20 cellular contexts compared by ENCODE assay signal in genomic region chr9:115099891-115100290, GRCh38. TPM values are rescaled to one million over a fixed set of nuclear protein-coding genes. Genes with fewer than 3 reads are reported as not detected.
DNase-seq lines count a peak whose midpoint lies in the region; ATAC-seq and TF ChIP-seq lines count a peak whose summit lies in the region.
"Had no signal": no experiment of that assay in that cellular context is flagged by ENCODE, and none has a peak within 500 bp of the region (broad histone marks: within the 10 kb centered on the region; RNA-seq: fewer than 3 reads in every experiment).

No MANE protein-coding gene starts in this region.

- no peak overlapping the region for H3K27ac Mint-ChIP-seq in activated T-helper 2 cell treated with anti-CD3 and anti-CD28 coated beads, Interferon-gamma antibody, Interleukin-2, Interleukin-4, amounts not matched to agents 10 μg/mL and 5 μg/mL and 100 μg/mL, durations not matched to agents 14 hours and 24 hours and 36 hours
- H3K27ac Mint-ChIP-seq: CD8-positive, alpha-beta T cell; dendritic cell treated with granulocyte-macrophage colony-stimulating factor and Interleukin-4, amounts not matched to agents 40 ng/mL and 50 ng/mL, for 4 days; T-helper 2 cell treated with Interferon-gamma antibody and Interleukin-4, amounts not matched to agents 5 μg/mL and 100 μg/mL, for 36 hours had no signal

- H3K36me3 ChIP-seq in SK-N-SH (replicated peaks in 1 of 2; ENCODE audit: control insufficient read depth in 1 of 2, insufficient read depth in 2 of 2, low read length in 1 of 2) (peaks cover 8 to 62% of the 10 kb centered on the region in 2 experiments), upper lobe of right lung (no peaks in the 10 kb centered on the region)
- H3K36me3 ChIP-seq: right lobe of liver, uterus had no signal

- CTCF ChIA-PET in SK-N-SH (lab: Yijun Ruan, JAX), result no interaction called here

- peaks cover 7% of the 10 kb centered on the region for H4K20me1 ChIP-seq in SK-N-SH (ENCODE audit: insufficient read depth)

- no peaks in the 10 kb centered on the region for H3K4me1 Mint-ChIP-seq in activated T-helper 2 cell treated with anti-CD3 and anti-CD28 coated beads, Interferon-gamma antibody, Interleukin-2, Interleukin-4, amounts not matched to agents 10 μg/mL and 5 μg/mL and 100 μg/mL, durations not matched to agents 14 hours and 24 hours and 36 hours (ENCODE audit: low read depth)

- H3K4me3 ChIP-seq in SK-N-SH (ENCODE audit: low read depth in 2 of 2, low read length in 1 of 2) (no peak overlapping the region), upper lobe of right lung (no peak overlapping the region)
- H3K4me3 ChIP-seq: lung, right lobe of liver, SK-N-MC, uterus had no signal

- DNase-seq in SK-N-SH (no peak), fibroblast of gingiva (ENCODE audit: low read depth) (peak; percentile 28), myocyte (ENCODE audit: low read depth) (peak; percentile 41), upper lobe of right lung (no peak), RPMI8226 (no peak), dedifferentiated amniotic fluid mesenchymal stem cell (ENCODE audit: extremely low spot score) (no peak)
- no peak for DNase-seq in activated T-helper 2 cell treated with anti-CD3 and anti-CD28 coated beads, Interferon-gamma antibody, Interleukin-2, Interleukin-4, amounts not matched to agents 10 μg/mL and 5 μg/mL and 100 μg/mL, durations not matched to agents 14 hours and 24 hours and 36 hours (ENCODE audit: low spot score)
- DNase-seq: activated CD4-positive, alpha-beta T cell treated with anti-CD3 and anti-CD28 coated beads, Interleukin-2, amount 50 U/mL, for 4 hours; activated effector memory CD4-positive, alpha-beta T cell treated with anti-CD3 and anti-CD28 coated beads, Interleukin-2, amount 50 U/mL, for 16 hours; CD8-positive, alpha-beta T cell; NCI-H1092 treated with DMSO at 0.1 percent for 48 hours; NCI-H1930; NCI-H2227 treated with DMSO at 0.1 percent for 48 hours; right lobe of liver; uterus had no signal

- H3K4me1 ChIP-seq in SK-N-SH (ENCODE audit: control insufficient read depth in 1 of 2, insufficient read depth in 2 of 2, low read depth in 1 of 2, low read length in 1 of 2) (peaks cover 2 to 20% of the 10 kb centered on the region in 2 experiments), upper lobe of right lung (peaks cover 8% of the 10 kb centered on the region)
- H3K4me1 ChIP-seq: uterus had no signal

- H3K27me3 Mint-ChIP-seq in activated T-helper 2 cell treated with anti-CD3 and anti-CD28 coated beads, Interferon-gamma antibody, Interleukin-2, Interleukin-4, amounts not matched to agents 10 μg/mL and 5 μg/mL and 100 μg/mL, durations not matched to agents 14 hours and 24 hours and 36 hours (ENCODE audit: low read depth), result peaks cover 5% of the 10 kb centered on the region

- H3K79me2 ChIP-seq in SK-N-SH (ENCODE audit: insufficient read depth), result peaks cover 95% of the 10 kb centered on the region

- ATAC-seq in upper lobe of right lung, result peak; percentile 23
- ATAC-seq: CD8-positive, alpha-beta T cell; right lobe of liver had no signal

- POLR2A ChIA-PET in SK-N-SH (lab: Yijun Ruan, JAX), result no interaction called here

- H3K27ac ChIP-seq in SK-N-SH (ENCODE audit: low read depth in 2 of 2, low read length in 1 of 2) (peak overlapping the region in 1 of 2 experiments; percentile 62; a peak in 3 of 4 replicates), upper lobe of right lung (no peak overlapping the region)
- H3K27ac ChIP-seq: right lobe of liver, RWPE1, SK-N-MC had no signal

- TF ChIP-seq CTCF in SK-N-SH (IDR thresholded peaks at IDR 0.05) (no peak), upper lobe of right lung (IDR thresholded peaks at IDR 0.05) (no peak)

- H3K9me2 ChIP-seq in SK-N-SH, result no peaks in the 10 kb centered on the region

- no peaks in the 10 kb centered on the region for H3K9me3 Mint-ChIP-seq in activated T-helper 2 cell treated with anti-CD3 and anti-CD28 coated beads, Interferon-gamma antibody, Interleukin-2, Interleukin-4, amounts not matched to agents 10 μg/mL and 5 μg/mL and 100 μg/mL, durations not matched to agents 14 hours and 24 hours and 36 hours
- H3K9me3 Mint-ChIP-seq: dendritic cell treated with granulocyte-macrophage colony-stimulating factor and Interleukin-4, amounts not matched to agents 40 ng/mL and 50 ng/mL, for 4 days; T-helper 2 cell treated with Interferon-gamma antibody and Interleukin-4, amounts not matched to agents 5 μg/mL and 100 μg/mL, for 36 hours had no signal

- H3K4me2 ChIP-seq in SK-N-SH, result no peak overlapping the region

- 80% methylated on average over 1 of the region's 1 CpG for WGBS in SK-N-SH (ENCODE audit: low lambda C conversion rate)

- H3K9me3 ChIP-seq in SK-N-SH (no peaks in the 10 kb centered on the region), upper lobe of right lung (no peaks in the 10 kb centered on the region)
- H3K9me3 ChIP-seq: right lobe of liver, uterus had no signal

- H3K4me3 Mint-ChIP-seq in activated T-helper 2 cell treated with anti-CD3 and anti-CD28 coated beads, Interferon-gamma antibody, Interleukin-2, Interleukin-4, amounts not matched to agents 10 μg/mL and 5 μg/mL and 100 μg/mL, durations not matched to agents 14 hours and 24 hours and 36 hours (ENCODE audit: low read depth), result no peak overlapping the region
- H3K4me3 Mint-ChIP-seq: CD8-positive, alpha-beta T cell; dendritic cell treated with granulocyte-macrophage colony-stimulating factor and Interleukin-4, amounts not matched to agents 40 ng/mL and 50 ng/mL, for 4 days; T-helper 2 cell treated with Interferon-gamma antibody and Interleukin-4, amounts not matched to agents 5 μg/mL and 100 μg/mL, for 36 hours had no signal

- TF ChIP-seq EP300 in SK-N-SH (IDR thresholded peaks at IDR 0.05; ENCODE audit: borderline replicate concordance in 1 of 2, low read depth in 1 of 2, low read length in 1 of 2), result no peak

- TF ChIP-seq RAD21 in SK-N-SH (IDR thresholded peaks at IDR 0.05; ENCODE audit: low read length), result no peak

- intact Hi-C loops in upper lobe of right lung (cut with DNase I), result no loop called here
- intact Hi-C loops in activated T-helper 2 cell treated with anti-CD3 and anti-CD28 coated beads, Interferon-gamma antibody, Interleukin-2, Interleukin-4, amounts not matched to agents 10 μg/mL and 5 μg/mL and 100 μg/mL, durations not matched to agents 14 hours and 24 hours and 36 hours (cut with micrococcal nuclease), result no loop called here

- no peaks in the 10 kb centered on the region for H3K27me3 ChIP-seq in SK-N-SH (ENCODE audit: insufficient read depth)
- H3K27me3 ChIP-seq in upper lobe of right lung, result no peaks in the 10 kb centered on the region
- H3K27me3 ChIP-seq: right lobe of liver, uterus had no signal

- peaks cover 34% of the 10 kb centered on the region for H3F3A ChIP-seq in SK-N-SH (replicated peaks; ENCODE audit: insufficient read depth)

- H2AFZ ChIP-seq in SK-N-SH (ENCODE audit: low read depth), result no peak overlapping the region

- no peak overlapping the region for H3K9ac ChIP-seq in SK-N-SH

- H3K36me3 Mint-ChIP-seq in activated T-helper 2 cell treated with anti-CD3 and anti-CD28 coated beads, Interferon-gamma antibody, Interleukin-2, Interleukin-4, amounts not matched to agents 10 μg/mL and 5 μg/mL and 100 μg/mL, durations not matched to agents 14 hours and 24 hours and 36 hours (ENCODE audit: low read depth), result no peaks in the 10 kb centered on the region
- H3K36me3 Mint-ChIP-seq: CD8-positive, alpha-beta T cell had no signal

TF ChIP-seq in SK-N-SH, 30 proteins besides CTCF, POLR2A, EP300 and RAD21 (continues in another document):
- TF ChIP-seq TCF12 (IDR thresholded peaks at IDR 0.05), result 0 out of 2 replicates have a peak, but pooled peaks have one; percentile 10
- TF ChIP-seq REST (IDR thresholded peaks at IDR 0.05; ENCODE audit: low read depth, low read length), result peak; percentile 87

RNA-seq across cellular contexts. Expression of gene TNC, which starts 18.1 kb away (rescaled TPM):
- polyA plus RNA-seq in SK-N-SH (2012; rRNA removed), result 572 and 805 TPM in 2 replicates
- polyA plus RNA-seq in SK-N-SH (2012; cell fraction: cytosol; rRNA removed), result 444 and 596 TPM in 2 replicates
- 772 and 1,095 TPM in 2 replicates for polyA plus RNA-seq in SK-N-SH (2012; cell fraction: nucleus; rRNA removed)
- 2.0 and 6.0 TPM in 2 replicates for total RNA-seq in myocyte
- polyA plus RNA-seq in myocyte (2012), result 60.3 TPM
- 52.9 TPM for total RNA-seq in upper lobe of right lung
- total RNA-seq in activated T-helper 2 cell treated with anti-CD3 and anti-CD28 coated beads, Interferon-gamma antibody, Interleukin-2, Interleukin-4, amounts not matched to agents 10 μg/mL and 5 μg/mL and 100 μg/mL, durations not matched to agents 14 hours and 24 hours and 36 hours, result 1.5 and 1.9 TPM in 2 replicates
- total RNA-seq: CD8-positive, alpha-beta T cell had no signal

Comparison
In these comparisons a context has a peak if more than half of its experiments do, and no peak if none do; other contexts are left out.
1. DNase-seq: peak in fibroblast of gingiva (single experiment) and myocyte (single experiment); none in SK-N-SH (single experiment), upper lobe of right lung (single experiment), activated T-helper 2 cell treated with anti-CD3 and anti-CD28 coated beads, Interferon-gamma antibody, Interleukin-2, Interleukin-4, amounts not matched to agents 10 μg/mL and 5 μg/mL and 100 μg/mL, durations not matched to agents 14 hours and 24 hours and 36 hours (single experiment), RPMI8226 (single experiment) and dedifferentiated amniotic fluid mesenchymal stem cell (single experiment).